8 cellular contexts compared by ENCODE assay signal in genomic region chr11:66510271-66510989, GRCh38. TPM values are rescaled to one million over a fixed set of nuclear protein-coding genes. Genes with fewer than 3 reads are reported as not detected.
A peak's percentile ranks its signal among the peaks of the same experiment; 100 is the strongest.
DNase-seq lines count a peak whose midpoint lies in the region; ATAC-seq and TF ChIP-seq lines count a peak whose summit lies in the region.

BBS1 (plus strand) TSS chr11:66510635; CDS start chr11:66510660, 25 bp downstream.

- H3K27me3 Mint-ChIP-seq in activated CD4-positive, alpha-beta memory T cell treated with anti-CD3 and anti-CD28 coated beads, Interleukin-2, amount 10 ng/mL, durations not matched to agents 7 days and 5 days, result no peaks in the 10 kb centered on the region

- no peak for TF ChIP-seq CTCF in lower lobe of right lung (IDR thresholded peaks at IDR 0.05)

- no peak within 1 kb of the TSS for H3K27ac ChIP-seq in duodenal mucosa (ENCODE audit: low read depth, low read length)
- peak within 1 kb of the TSS; percentile 44 for H3K27ac ChIP-seq in lower lobe of right lung

- POLR2A ChIA-PET in activated CD4-positive, alpha-beta memory T cell treated with anti-CD3 and anti-CD28 coated beads, Interleukin-2, amount 10 ng/mL, durations not matched to agents 7 days and 5 days (lab: Charles Lee), result interaction anchor here (0.9 to 2.9 kb wide), 7 partner anchors 33 to 168 kb away, joined by 3 to 11 read pairs (median 5); partner anchors contain the start of genes ACTN3, RBM14, RBM4 and RBM4B

- peak within 1 kb of the TSS; percentile 75 to 81 for H3K9ac ChIP-seq in duodenal mucosa (ENCODE audit: low read depth in 1 of 2, low read length in 2 of 2)

- peaks cover 28% of the 10 kb centered on the region for H3K4me1 Mint-ChIP-seq in activated CD4-positive, alpha-beta memory T cell treated with anti-CD3 and anti-CD28 coated beads, Interleukin-2, amount 10 ng/mL, durations not matched to agents 7 days and 5 days

- H3K27me3 ChIP-seq in duodenal mucosa (ENCODE audit: control insufficient read depth in 1 of 2, insufficient read depth in 2 of 2, low read length in 2 of 2) (no peaks in the 10 kb centered on the region), lower lobe of right lung (ENCODE audit: low read depth) (no peaks in the 10 kb centered on the region)

- peak; percentile 79 for ATAC-seq in GM18909 (IDR thresholded peaks at IDR 0.05; ENCODE audit: poor library complexity, unreplicated experiment)
- peak; percentile 88 for ATAC-seq in HG03439 (IDR thresholded peaks at IDR 0.05; ENCODE audit: unreplicated experiment)
- peak; percentile 95 to 96 for ATAC-seq in lower lobe of right lung

- H3K9me3 ChIP-seq in duodenal mucosa (ENCODE audit: control insufficient read depth in 1 of 2, low read length in 2 of 2) (no peaks in the 10 kb centered on the region), lower lobe of right lung (no peaks in the 10 kb centered on the region)

- peak within 1 kb of the TSS; percentile 79 for H3K27ac Mint-ChIP-seq in activated CD4-positive, alpha-beta memory T cell treated with anti-CD3 and anti-CD28 coated beads, Interleukin-2, amount 10 ng/mL, durations not matched to agents 7 days and 5 days

- peak; percentile 93 for DNase-seq in AG08395 (ENCODE audit: low spot score)
- DNase-seq in NCI-H748 treated with DMSO at 0.1 percent for 48 hours (lab: John Stamatoyannopoulos, UW), result peak; percentile 41
- peak; percentile 83 for DNase-seq in activated CD4-positive, alpha-beta memory T cell treated with anti-CD3 and anti-CD28 coated beads, Interleukin-2, amount 10 ng/mL, durations not matched to agents 7 days and 5 days
- peak; percentile 92 for DNase-seq in lower lobe of right lung
- peak; percentile 78 to 80 for DNase-seq in stimulated activated CD4-positive, alpha-beta T cell treated with anti-CD3 and anti-CD28 coated beads, Interleukin-4, amount 100 ng/mL, for 48 hours (ENCODE audit: low read depth in 2 of 2)

- H3K4me3 Mint-ChIP-seq in activated CD4-positive, alpha-beta memory T cell treated with anti-CD3 and anti-CD28 coated beads, Interleukin-2, amount 10 ng/mL, durations not matched to agents 7 days and 5 days, result peak within 1 kb of the TSS; percentile 87

- CTCF ChIA-PET in activated CD4-positive, alpha-beta memory T cell treated with anti-CD3 and anti-CD28 coated beads, Interleukin-2, amount 10 ng/mL, durations not matched to agents 7 days and 5 days (lab: Charles Lee), result interaction anchor here (1.5 to 1.8 kb wide), 3 partner anchors 32 to 72 kb away, joined by 3 to 4 read pairs (median 4); partner anchors contain the start of genes MRPL11 and PELI3

- H3K36me3 ChIP-seq in duodenal mucosa (ENCODE audit: control insufficient read depth in 1 of 2, insufficient read depth in 2 of 2, low read length in 2 of 2), result peaks cover 0 to 30% of the 10 kb centered on the region in 2 donors
- H3K36me3 ChIP-seq in lower lobe of right lung, result peaks cover 24% of the 10 kb centered on the region

- peaks cover 11 to 14% of the 10 kb centered on the region in 2 donors for H3K4me1 ChIP-seq in duodenal mucosa (ENCODE audit: control insufficient read depth in 1 of 2, insufficient read depth in 2 of 2, low read length in 2 of 2)
- peaks cover 15% of the 10 kb centered on the region for H3K4me1 ChIP-seq in lower lobe of right lung

- intact Hi-C loops in lower lobe of right lung (cut with DNase I), result no loop called here

- H3K9me3 Mint-ChIP-seq in activated CD4-positive, alpha-beta memory T cell treated with anti-CD3 and anti-CD28 coated beads, Interleukin-2, amount 10 ng/mL, durations not matched to agents 7 days and 5 days, result no peaks in the 10 kb centered on the region

- H3K4me3 ChIP-seq in duodenal mucosa (ENCODE audit: low read depth in 1 of 2, low read length in 2 of 2) (peak within 1 kb of the TSS; percentile 99), lower lobe of right lung (peak within 1 kb of the TSS; percentile 97)

- H3K36me3 Mint-ChIP-seq in activated CD4-positive, alpha-beta memory T cell treated with anti-CD3 and anti-CD28 coated beads, Interleukin-2, amount 10 ng/mL, durations not matched to agents 7 days and 5 days (ENCODE audit: low read depth), result peaks cover 14% of the 10 kb centered on the region

RNA-seq across cellular contexts. Expression of gene BBS1, which starts in this region (rescaled TPM):
- total RNA-seq in activated CD4-positive, alpha-beta memory T cell treated with anti-CD3 and anti-CD28 coated beads, Interleukin-2, amount 10 ng/mL, durations not matched to agents 7 days and 5 days, result 10 to 100 TPM; 16.8 to 16.9 TPM
- 41.4 TPM for total RNA-seq in lower lobe of right lung

Comparison
In these comparisons a context has a peak if more than half of its experiments do, and no peak if none do; other contexts are left out.
1. DNase-seq: peak in every context shown above with its lines; median percentile 93 in AG08395; 92 in lower lobe of right lung; 83 in activated CD4-positive, alpha-beta memory T cell treated with anti-CD3 and anti-CD28 coated beads, Interleukin-2, amount 10 ng/mL, durations not matched to agents 7 days and 5 days; 79 in stimulated activated CD4-positive, alpha-beta T cell treated with anti-CD3 and anti-CD28 coated beads, Interleukin-4, amount 100 ng/mL, for 48 hours; 41 in NCI-H748 treated with DMSO at 0.1 percent for 48 hours.